ENCODE assay signal across 1 cellular context in the genomic region with DNA sequence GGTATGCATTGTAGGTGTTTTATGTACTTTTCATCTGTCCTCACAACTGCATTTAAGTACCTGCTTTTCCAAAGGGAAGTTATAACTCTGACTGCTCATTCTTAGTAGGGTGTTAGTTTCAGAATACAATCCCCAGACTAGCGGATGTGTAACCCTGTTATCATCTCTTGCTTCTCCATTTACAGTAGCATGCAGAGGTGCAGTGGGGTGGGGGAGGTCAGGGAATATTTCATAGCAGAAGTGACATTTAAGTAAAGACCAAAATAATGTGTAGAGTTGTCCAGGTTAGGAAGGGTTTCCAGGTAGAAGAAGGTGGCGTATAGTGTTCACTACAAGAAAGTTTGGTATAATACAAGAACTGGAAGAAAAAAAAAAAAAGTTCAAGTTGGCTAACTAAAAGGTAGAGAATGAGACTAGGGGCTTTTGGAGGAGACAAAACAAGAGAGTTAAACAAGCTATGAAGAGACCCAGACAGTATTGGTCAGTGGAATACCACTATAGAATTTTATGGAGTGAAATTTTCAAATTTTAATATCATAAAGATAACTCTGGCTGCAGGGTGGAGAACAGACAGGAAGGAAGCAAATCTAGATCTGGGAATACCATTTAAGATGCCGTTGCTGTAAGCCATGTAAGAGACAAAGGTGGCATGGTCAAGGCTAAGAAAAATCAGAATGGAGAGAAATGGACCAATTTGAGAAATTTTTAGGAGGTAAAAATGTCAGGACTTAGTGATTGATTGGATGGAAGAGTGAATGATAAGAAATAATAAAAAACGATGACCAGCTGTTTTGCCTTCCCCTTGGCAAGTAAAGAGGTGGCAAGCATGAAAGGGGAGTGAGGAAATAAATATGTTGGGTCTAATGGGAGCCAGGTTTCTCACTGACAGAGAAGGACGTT.
A peak's percentile ranks its signal among the peaks of the same experiment; 100 is the strongest.
TF ChIP-seq lines count a peak whose summit lies in the region.

No MANE protein-coding gene starts in this region.

TF ChIP-seq in K562, 482 proteins besides CTCF, POLR2A, EP300 and RAD21 (continued from another document and continues in another):
- TF ChIP-seq, protein P1, sequence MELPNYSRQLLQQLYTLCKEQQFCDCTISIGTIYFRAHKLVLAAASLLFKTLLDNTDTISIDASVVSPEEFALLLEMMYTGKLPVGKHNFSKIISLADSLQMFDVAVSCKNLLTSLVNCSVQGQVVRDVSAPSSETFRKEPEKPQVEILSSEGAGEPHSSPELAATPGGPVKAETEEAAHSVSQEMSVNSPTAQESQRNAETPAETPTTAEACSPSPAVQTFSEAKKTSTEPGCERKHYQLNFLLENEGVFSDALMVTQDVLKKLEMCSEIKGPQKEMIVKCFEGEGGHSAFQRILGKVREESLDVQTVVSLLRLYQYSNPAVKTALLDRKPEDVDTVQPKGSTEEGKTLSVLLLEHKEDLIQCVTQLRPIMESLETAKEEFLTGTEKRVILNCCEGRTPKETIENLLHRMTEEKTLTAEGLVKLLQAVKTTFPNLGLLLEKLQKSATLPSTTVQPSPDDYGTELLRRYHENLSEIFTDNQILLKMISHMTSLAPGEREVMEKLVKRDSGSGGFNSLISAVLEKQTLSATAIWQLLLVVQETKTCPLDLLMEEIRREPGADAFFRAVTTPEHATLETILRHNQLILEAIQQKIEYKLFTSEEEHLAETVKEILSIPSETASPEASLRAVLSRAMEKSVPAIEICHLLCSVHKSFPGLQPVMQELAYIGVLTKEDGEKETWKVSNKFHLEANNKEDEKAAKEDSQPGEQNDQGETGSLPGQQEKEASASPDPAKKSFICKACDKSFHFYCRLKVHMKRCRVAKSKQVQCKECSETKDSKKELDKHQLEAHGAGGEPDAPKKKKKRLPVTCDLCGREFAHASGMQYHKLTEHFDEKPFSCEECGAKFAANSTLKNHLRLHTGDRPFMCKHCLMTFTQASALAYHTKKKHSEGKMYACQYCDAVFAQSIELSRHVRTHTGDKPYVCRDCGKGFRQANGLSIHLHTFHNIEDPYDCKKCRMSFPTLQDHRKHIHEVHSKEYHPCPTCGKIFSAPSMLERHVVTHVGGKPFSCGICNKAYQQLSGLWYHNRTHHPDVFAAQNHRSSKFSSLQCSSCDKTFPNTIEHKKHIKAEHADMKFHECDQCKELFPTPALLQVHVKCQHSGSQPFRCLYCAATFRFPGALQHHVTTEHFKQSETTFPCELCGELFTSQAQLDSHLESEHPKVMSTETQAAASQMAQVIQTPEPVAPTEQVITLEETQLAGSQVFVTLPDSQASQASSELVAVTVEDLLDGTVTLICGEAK (IDR thresholded peaks at IDR 0.05) = 0 out of 2 replicates have a peak, but pooled peaks have one; percentile 10
- TF ChIP-seq, protein P1 (CRISPR knock-in tag; IDR thresholded peaks at IDR 0.05) = no peak
- no peak for TF ChIP-seq MEF2D (tag; conservative IDR thresholded peaks at IDR 0.05; ENCODE audit: low read depth)
- no peak for TF ChIP-seq ZBTB17 (CRISPR knock-in tag; IDR thresholded peaks at IDR 0.05)
- no peak for TF ChIP-seq FOXA1 (IDR thresholded peaks at IDR 0.05; ENCODE audit: borderline replicate concordance)
- TF ChIP-seq, protein P2, sequence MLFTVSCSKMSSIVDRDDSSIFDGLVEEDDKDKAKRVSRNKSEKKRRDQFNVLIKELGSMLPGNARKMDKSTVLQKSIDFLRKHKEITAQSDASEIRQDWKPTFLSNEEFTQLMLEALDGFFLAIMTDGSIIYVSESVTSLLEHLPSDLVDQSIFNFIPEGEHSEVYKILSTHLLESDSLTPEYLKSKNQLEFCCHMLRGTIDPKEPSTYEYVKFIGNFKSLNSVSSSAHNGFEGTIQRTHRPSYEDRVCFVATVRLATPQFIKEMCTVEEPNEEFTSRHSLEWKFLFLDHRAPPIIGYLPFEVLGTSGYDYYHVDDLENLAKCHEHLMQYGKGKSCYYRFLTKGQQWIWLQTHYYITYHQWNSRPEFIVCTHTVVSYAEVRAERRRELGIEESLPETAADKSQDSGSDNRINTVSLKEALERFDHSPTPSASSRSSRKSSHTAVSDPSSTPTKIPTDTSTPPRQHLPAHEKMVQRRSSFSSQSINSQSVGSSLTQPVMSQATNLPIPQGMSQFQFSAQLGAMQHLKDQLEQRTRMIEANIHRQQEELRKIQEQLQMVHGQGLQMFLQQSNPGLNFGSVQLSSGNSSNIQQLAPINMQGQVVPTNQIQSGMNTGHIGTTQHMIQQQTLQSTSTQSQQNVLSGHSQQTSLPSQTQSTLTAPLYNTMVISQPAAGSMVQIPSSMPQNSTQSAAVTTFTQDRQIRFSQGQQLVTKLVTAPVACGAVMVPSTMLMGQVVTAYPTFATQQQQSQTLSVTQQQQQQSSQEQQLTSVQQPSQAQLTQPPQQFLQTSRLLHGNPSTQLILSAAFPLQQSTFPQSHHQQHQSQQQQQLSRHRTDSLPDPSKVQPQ (CRISPR knock-in tag; IDR thresholded peaks at IDR 0.05; ENCODE audit: borderline replicate concordance) = no peak
- TF ChIP-seq RHOXF2B (CRISPR knock-in tag; conservative IDR thresholded peaks at IDR 0.05) = no peak; the same call in 1 of the 2 replicates
- no peak for TF ChIP-seq ZNF282 (CRISPR knock-in tag; IDR thresholded peaks at IDR 0.05)
- TF ChIP-seq ZNF507 (tag; conservative IDR thresholded peaks at IDR 0.05) = no peak
- TF ChIP-seq, protein P3, sequence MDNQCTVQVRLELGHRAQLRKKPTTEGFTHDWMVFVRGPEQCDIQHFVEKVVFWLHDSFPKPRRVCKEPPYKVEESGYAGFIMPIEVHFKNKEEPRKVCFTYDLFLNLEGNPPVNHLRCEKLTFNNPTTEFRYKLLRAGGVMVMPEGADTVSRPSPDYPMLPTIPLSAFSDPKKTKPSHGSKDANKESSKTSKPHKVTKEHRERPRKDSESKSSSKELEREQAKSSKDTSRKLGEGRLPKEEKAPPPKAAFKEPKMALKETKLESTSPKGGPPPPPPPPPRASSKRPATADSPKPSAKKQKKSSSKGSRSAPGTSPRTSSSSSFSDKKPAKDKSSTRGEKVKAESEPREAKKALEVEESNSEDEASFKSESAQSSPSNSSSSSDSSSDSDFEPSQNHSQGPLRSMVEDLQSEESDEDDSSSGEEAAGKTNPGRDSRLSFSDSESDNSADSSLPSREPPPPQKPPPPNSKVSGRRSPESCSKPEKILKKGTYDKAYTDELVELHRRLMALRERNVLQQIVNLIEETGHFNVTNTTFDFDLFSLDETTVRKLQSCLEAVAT (IDR thresholded peaks at IDR 0.05) = no peak
- no peak for TF ChIP-seq HDAC8 (tag; IDR thresholded peaks at IDR 0.05)
- no peak for TF ChIP-seq ADNP (tag; IDR thresholded peaks at IDR 0.05)
- no peak for TF ChIP-seq LARP7 (IDR thresholded peaks at IDR 0.05)
- TF ChIP-seq ZNF445 (CRISPR knock-in tag; IDR thresholded peaks at IDR 0.05; ENCODE audit: low read depth) = no peak
- no peak for TF ChIP-seq BCOR (IDR thresholded peaks at IDR 0.05)
- TF ChIP-seq FOXK2 (conservative IDR thresholded peaks at IDR 0.05 in 1 of 2, IDR thresholded peaks at IDR 0.05 in 1 of 2; ENCODE audit: low read depth in 2 of 2) = 0 out of 4 replicates have a peak, but pooled peaks of 1 of the 2 experiments have one; percentile 20
- TF ChIP-seq NCOA2 (IDR thresholded peaks at IDR 0.05; ENCODE audit: partially characterized antibody in 2 of 2) = no peak
- TF ChIP-seq, protein P4, sequence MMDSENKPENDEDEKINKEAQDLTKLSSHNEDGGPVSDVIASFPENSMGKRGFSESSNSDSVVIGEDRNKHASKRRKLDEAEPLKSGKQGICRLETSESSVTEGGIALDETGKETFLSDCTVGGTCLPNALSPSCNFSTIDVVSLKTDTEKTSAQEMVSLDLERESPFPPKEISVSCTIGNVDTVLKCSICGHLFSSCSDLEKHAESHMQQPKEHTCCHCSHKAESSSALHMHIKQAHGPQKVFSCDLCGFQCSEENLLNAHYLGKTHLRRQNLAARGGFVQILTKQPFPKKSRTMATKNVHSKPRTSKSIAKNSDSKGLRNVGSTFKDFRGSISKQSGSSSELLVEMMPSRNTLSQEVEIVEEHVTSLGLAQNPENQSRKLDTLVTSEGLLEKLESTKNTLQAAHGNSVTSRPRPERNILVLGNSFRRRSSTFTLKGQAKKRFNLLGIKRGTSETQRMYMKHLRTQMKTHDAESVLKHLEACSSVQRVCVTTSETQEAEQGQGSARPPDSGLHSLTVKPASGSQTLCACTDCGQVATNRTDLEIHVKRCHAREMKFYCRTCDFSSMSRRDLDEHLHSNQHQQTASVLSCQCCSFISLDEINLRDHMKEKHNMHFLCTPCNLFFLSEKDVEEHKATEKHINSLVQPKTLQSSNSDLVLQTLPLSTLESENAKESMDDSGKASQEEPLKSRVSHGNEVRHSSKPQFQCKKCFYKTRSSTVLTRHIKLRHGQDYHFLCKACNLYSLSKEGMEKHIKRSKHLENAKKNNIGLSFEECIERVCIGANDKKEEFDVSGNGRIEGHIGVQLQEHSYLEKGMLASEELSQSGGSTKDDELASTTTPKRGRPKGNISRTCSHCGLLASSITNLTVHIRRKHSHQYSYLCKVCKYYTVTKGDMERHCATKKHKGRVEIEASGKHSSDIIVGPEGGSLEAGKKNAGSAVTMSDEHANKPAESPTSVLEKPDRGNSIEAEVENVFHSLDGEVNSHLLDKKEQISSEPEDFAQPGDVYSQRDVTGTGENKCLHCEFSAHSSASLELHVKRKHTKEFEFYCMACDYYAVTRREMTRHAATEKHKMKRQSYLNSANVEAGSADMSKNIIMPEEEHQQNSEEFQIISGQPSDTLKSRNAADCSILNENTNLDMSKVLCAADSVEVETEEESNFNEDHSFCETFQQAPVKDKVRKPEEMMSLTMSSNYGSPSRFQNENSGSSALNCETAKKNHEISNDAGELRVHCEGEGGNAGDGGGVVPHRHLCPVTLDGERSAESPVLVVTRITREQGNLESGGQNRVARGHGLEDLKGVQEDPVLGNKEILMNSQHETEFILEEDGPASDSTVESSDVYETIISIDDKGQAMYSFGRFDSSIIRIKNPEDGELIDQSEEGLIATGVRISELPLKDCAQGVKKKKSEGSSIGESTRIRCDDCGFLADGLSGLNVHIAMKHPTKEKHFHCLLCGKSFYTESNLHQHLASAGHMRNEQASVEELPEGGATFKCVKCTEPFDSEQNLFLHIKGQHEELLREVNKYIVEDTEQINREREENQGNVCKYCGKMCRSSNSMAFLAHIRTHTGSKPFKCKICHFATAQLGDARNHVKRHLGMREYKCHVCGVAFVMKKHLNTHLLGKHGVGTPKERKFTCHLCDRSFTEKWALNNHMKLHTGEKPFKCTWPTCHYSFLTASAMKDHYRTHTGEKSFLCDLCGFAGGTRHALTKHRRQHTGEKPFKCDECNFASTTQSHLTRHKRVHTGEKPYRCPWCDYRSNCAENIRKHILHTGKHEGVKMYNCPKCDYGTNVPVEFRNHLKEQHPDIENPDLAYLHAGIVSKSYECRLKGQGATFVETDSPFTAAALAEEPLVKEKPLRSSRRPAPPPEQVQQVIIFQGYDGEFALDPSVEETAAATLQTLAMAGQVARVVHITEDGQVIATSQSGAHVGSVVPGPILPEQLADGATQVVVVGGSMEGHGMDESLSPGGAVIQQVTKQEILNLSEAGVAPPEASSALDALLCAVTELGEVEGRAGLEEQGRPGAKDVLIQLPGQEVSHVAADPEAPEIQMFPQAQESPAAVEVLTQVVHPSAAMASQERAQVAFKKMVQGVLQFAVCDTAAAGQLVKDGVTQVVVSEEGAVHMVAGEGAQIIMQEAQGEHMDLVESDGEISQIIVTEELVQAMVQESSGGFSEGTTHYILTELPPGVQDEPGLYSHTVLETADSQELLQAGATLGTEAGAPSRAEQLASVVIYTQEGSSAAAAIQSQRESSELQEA (IDR thresholded peaks at IDR 0.05; ENCODE audit: low read depth) = no peak
- TF ChIP-seq, protein P5, sequence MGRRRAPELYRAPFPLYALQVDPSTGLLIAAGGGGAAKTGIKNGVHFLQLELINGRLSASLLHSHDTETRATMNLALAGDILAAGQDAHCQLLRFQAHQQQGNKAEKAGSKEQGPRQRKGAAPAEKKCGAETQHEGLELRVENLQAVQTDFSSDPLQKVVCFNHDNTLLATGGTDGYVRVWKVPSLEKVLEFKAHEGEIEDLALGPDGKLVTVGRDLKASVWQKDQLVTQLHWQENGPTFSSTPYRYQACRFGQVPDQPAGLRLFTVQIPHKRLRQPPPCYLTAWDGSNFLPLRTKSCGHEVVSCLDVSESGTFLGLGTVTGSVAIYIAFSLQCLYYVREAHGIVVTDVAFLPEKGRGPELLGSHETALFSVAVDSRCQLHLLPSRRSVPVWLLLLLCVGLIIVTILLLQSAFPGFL (CRISPR knock-in tag; IDR thresholded peaks at IDR 0.05) = no peak
- TF ChIP-seq NFXL1 (CRISPR knock-in tag; IDR thresholded peaks at IDR 0.05) = 0 out of 2 replicates have a peak, but pooled peaks have one; percentile 25
- no peak for TF ChIP-seq NR2C2 (CRISPR knock-in tag; IDR thresholded peaks at IDR 0.05)
- no peak for TF ChIP-seq NR2C2 (tag; IDR thresholded peaks at IDR 0.05)
- TF ChIP-seq, protein P6, sequence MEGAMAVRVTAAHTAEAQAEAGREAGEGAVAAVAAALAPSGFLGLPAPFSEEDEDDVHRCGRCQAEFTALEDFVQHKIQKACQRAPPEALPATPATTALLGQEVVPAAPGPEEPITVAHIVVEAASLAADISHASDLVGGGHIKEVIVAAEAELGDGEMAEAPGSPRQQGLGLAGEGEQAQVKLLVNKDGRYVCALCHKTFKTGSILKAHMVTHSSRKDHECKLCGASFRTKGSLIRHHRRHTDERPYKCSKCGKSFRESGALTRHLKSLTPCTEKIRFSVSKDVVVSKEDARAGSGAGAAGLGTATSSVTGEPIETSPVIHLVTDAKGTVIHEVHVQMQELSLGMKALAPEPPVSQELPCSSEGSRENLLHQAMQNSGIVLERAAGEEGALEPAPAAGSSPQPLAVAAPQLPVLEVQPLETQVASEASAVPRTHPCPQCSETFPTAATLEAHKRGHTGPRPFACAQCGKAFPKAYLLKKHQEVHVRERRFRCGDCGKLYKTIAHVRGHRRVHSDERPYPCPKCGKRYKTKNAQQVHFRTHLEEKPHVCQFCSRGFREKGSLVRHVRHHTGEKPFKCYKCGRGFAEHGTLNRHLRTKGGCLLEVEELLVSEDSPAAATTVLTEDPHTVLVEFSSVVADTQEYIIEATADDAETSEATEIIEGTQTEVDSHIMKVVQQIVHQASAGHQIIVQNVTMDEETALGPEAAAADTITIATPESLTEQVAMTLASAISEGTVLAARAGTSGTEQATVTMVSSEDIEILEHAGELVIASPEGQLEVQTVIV (CRISPR knock-in tag; IDR thresholded peaks at IDR 0.05; ENCODE audit: borderline replicate concordance) = peak; percentile 25; the same call in 1 of the 2 replicates
- no peak for TF ChIP-seq ZNF212 (CRISPR knock-in tag; IDR thresholded peaks at IDR 0.05)
